ENCODE assay signal across 13 cellular contexts in genomic region chr17:38571833-38572274, GRCh38. TPM values are rescaled to one million over a fixed set of nuclear protein-coding genes. Genes with fewer than 3 reads are reported as not detected.
DNase-seq lines count a peak whose midpoint lies in the region; ATAC-seq and TF ChIP-seq lines count a peak whose summit lies in the region.
"Had no signal": no experiment of that assay in that cellular context is flagged by ENCODE, and none has a peak within 500 bp of the region (broad histone marks: within the 10 kb centered on the region; RNA-seq: fewer than 3 reads in every experiment).

No MANE protein-coding gene starts in this region.

- H3K4me2 ChIP-seq in H9 (ENCODE audit: insufficient read depth, insufficient read length, low read length), result peak overlapping the region; percentile 36

- peaks cover 70% of the 10 kb centered on the region for H3K27me3 ChIP-seq in H9 (ENCODE audit: insufficient read depth, low read length)
- peaks cover 79% of the 10 kb centered on the region for H3K27me3 ChIP-seq in adipocyte (replicated peaks; ENCODE audit: control insufficient read depth, insufficient read depth, low read length)

- no peak overlapping the region for H2BK15ac ChIP-seq in H9 (ENCODE audit: low read depth, low read length)

- H3T11ph ChIP-seq in H9 (ENCODE audit: low read length), result no peak overlapping the region

- no CpG with 5 or more reads among the region's 12 CpGs for WGBS in H9 (ENCODE audit: extremely low coverage, insufficient read length, low lambda C conversion rate)

- no peak overlapping the region for H3K27ac ChIP-seq in H9 (ENCODE audit: insufficient read length, low read depth, low read length)
- H3K27ac ChIP-seq: 22Rv1, SK-N-MC had no signal

- no peaks in the 10 kb centered on the region for H3K79me1 ChIP-seq in H9 (ENCODE audit: insufficient read depth, low read depth, low read length, poor library complexity, severe bottlenecking)

- H3K9ac ChIP-seq in H9 (ENCODE audit: extremely low read depth, insufficient read length, low read length), result no peak overlapping the region
- peak overlapping the region; percentile 16 for H3K9ac ChIP-seq in adipocyte (ENCODE audit: low read length)

- no peak overlapping the region for H3K56ac ChIP-seq in H9 (ENCODE audit: insufficient read length, low read depth, low read length)

- H3K79me2 ChIP-seq in H9 (ENCODE audit: insufficient read depth, low read length), result no peaks in the 10 kb centered on the region

- H3K27ac Mint-ChIP-seq in H9 (no peak overlapping the region), nephron (no peak overlapping the region)

- no peaks in the 10 kb centered on the region for H4K20me1 ChIP-seq in H9 (ENCODE audit: control insufficient read depth, insufficient read depth, insufficient read length)

- H3K36me3 ChIP-seq in adipocyte (ENCODE audit: control insufficient read depth, insufficient read depth, low read length, severe bottlenecking), result no peaks in the 10 kb centered on the region

- H2BK12ac ChIP-seq in H9 (ENCODE audit: insufficient read length, low read depth, low read length), result no peak overlapping the region

- no peak overlapping the region for H3K23ac ChIP-seq in H9 (ENCODE audit: insufficient read length, low read depth, low read length)

- H2BK120ac ChIP-seq in H9 (ENCODE audit: low read depth, low read length, poor library complexity, severe bottlenecking), result no peak overlapping the region

- H3K14ac ChIP-seq in H9 (ENCODE audit: insufficient read depth, low read length), result no peak overlapping the region

- H3K4me1 Mint-ChIP-seq in H9 (peaks cover 30 to 34% of the 10 kb centered on the region in 2 experiments), nephron (peaks cover 32% of the 10 kb centered on the region)

- H3K4ac ChIP-seq in H9 (ENCODE audit: low read depth, low read length), result no peak overlapping the region

- no peak overlapping the region for H4K5ac ChIP-seq in H9 (ENCODE audit: insufficient read length, low read depth, low read length)

- no peak overlapping the region for H2AK5ac ChIP-seq in H9 (ENCODE audit: insufficient read length, low read length)

- H3K9me3 ChIP-seq in H9 (ENCODE audit: control insufficient read depth, low read depth, low read length), result no peaks in the 10 kb centered on the region
- no peaks in the 10 kb centered on the region for H3K9me3 ChIP-seq in adipocyte (ENCODE audit: control insufficient read depth, low read length)

- DNase-seq in DMS 273 (lab: John Stamatoyannopoulos, UW; ENCODE audit: unreplicated experiment) (peak; percentile 70), DMS 273 treated with DMSO at 0.1 percent for 48 hours (lab: John Stamatoyannopoulos, UW) (no peak), H9 (peak; percentile 64), adipocyte (ENCODE audit: low read depth) (no peak), sciatic nerve (ENCODE audit: low spot score) (no peak), glomerular visceral epithelial cell (ENCODE audit: extremely low spot score) (no peak)
- DNase-seq: activated CD4-positive, alpha-beta T cell treated with anti-CD3 and anti-CD28 coated beads, Interleukin-2, amount 50 U/mL, for 48 hours; glutamatergic neuron; mesendoderm had no signal

- H4K91ac ChIP-seq in H9 (ENCODE audit: insufficient read length, low read depth, low read length), result no peak overlapping the region

- H3K18ac ChIP-seq in H9 (ENCODE audit: insufficient read length, low read depth, low read length), result no peak overlapping the region

- no peaks in the 10 kb centered on the region for H3K4me1 ChIP-seq in H9 (ENCODE audit: insufficient read depth, low read length)
- H3K4me1 ChIP-seq in adipocyte (ENCODE audit: control insufficient read depth, insufficient read depth, low read length), result peaks cover 16% of the 10 kb centered on the region

- H3K27me3 Mint-ChIP-seq in H9 (ENCODE audit: low read depth), result peaks cover 95% of the 10 kb centered on the region
- H3K27me3 Mint-ChIP-seq in nephron (ENCODE audit: low read depth), result peaks cover 91% of the 10 kb centered on the region

- H3K23me2 ChIP-seq in H9 (ENCODE audit: insufficient read length, low read depth, low read length, poor library complexity, severe bottlenecking), result peaks cover 3% of the 10 kb centered on the region

- H4K8ac ChIP-seq in H9 (replicated peaks; ENCODE audit: insufficient read length, low read depth, low read length), result no peak overlapping the region

- H3K4me3 Mint-ChIP-seq in H9 (peak overlapping the region; percentile 60 to 80), nephron (peak overlapping the region; percentile 29 to 68 (median 48))

- H2AFZ ChIP-seq in H9 (ENCODE audit: low read length), result no peak overlapping the region

- H3K9me3 Mint-ChIP-seq in H9, result no peaks in the 10 kb centered on the region
- no peaks in the 10 kb centered on the region for H3K9me3 Mint-ChIP-seq in nephron

- TF ChIP-seq CTCF in H9 (conservative IDR thresholded peaks at IDR 0.05) (no peak), nephron (IDR thresholded peaks at IDR 0.05; ENCODE audit: unreplicated experiment in 3 of 3) (no peak)

- H2BK5ac ChIP-seq in H9 (ENCODE audit: insufficient read length, low read length), result no peak overlapping the region

- no peaks in the 10 kb centered on the region for H3K36me3 Mint-ChIP-seq in H9 (ENCODE audit: insufficient read depth in 1 of 3, low read depth in 3 of 3)
- no peaks in the 10 kb centered on the region for H3K36me3 Mint-ChIP-seq in nephron (ENCODE audit: low read depth)

- ATAC-seq in GM21447 (IDR thresholded peaks at IDR 0.05; ENCODE audit: unreplicated experiment), result no peak
- no peak for ATAC-seq in sciatic nerve

- intact Hi-C loops in sciatic nerve (cut with DNase I), result no loop called here

- H3K4me3 ChIP-seq in adipocyte (ENCODE audit: low read length), result peak overlapping the region; percentile 63

- H2BK20ac ChIP-seq in H9 (ENCODE audit: low read depth, low read length, poor library complexity, severe bottlenecking), result no peak overlapping the region

RNA-seq across cellular contexts. Expression of gene SRCIN1, which starts 33.9 kb away (rescaled TPM):
- total RNA-seq in H9 (2021), result 6.7 and 6.9 TPM in 2 replicates
- 4.5 TPM for total RNA-seq in sciatic nerve

Comparison
In these comparisons a context has a peak if more than half of its experiments do, and no peak if none do; other contexts are left out.
1. DNase-seq: peak in DMS 273 (single experiment) and H9 (single experiment); none in DMS 273 treated with DMSO at 0.1 percent for 48 hours (single experiment), adipocyte (single experiment), sciatic nerve (single experiment) and glomerular visceral epithelial cell (single experiment).